Comparison of ENCODE assay signal across 13 cellular contexts in the genomic region with DNA sequence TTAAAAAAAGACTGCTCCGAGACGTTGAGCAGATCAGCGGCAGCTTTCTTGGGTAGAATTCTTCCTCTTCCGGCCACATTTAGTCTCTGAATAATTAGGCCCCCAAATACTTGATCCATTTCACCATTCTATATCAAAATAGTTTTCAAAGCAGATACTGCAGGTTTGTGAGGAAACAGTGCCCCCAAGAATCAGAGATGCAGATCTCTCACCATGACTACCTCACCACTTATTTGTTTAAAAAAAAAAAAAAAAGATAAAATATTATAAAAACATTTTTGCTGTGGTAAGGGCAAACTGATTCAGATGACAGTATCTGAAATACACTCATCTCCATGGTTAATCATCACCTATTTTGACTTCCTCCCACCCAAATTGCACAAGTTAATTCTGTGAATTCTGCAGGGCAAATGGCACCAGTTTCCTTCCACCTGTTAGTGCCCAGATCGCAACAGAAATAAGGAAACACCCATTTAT.
DNase-seq lines count a peak whose midpoint lies in the region; ATAC-seq and TF ChIP-seq lines count a peak whose summit lies in the region.
"Had no signal": no experiment of that assay in that cellular context is flagged by ENCODE, and none has a peak within 500 bp of the region (broad histone marks: within the 10 kb centered on the region; RNA-seq: fewer than 3 reads in every experiment).

No MANE protein-coding gene starts in this region.

- no peak overlapping the region for H3K9ac ChIP-seq in IMR-90 (ENCODE audit: low read depth, low read length)
- no peak overlapping the region for H3K9ac ChIP-seq in PC-3 (ENCODE audit: low read length)

- no peak overlapping the region for H2BK20ac ChIP-seq in IMR-90 (ENCODE audit: low read depth, low read length)

- no peak overlapping the region for H4K8ac ChIP-seq in IMR-90 (ENCODE audit: low read depth in 2 of 2, low read length in 2 of 2)

- H3K4me1 ChIP-seq in IMR-90 (ENCODE audit: control insufficient read depth, insufficient read depth, low read length) = peaks cover 13% of the 10 kb centered on the region
- peaks cover 26 to 98% (median 73%) of the 10 kb centered on the region in 6 donors for H3K4me1 ChIP-seq in spleen
- H3K4me1 ChIP-seq in PC-3 (ENCODE audit: insufficient read depth, low read length) = peaks cover 12% of the 10 kb centered on the region; the same call in 1 of the 2 replicates

- H3K4me1 Mint-ChIP-seq in activated naive CD8-positive, alpha-beta T cell treated with anti-CD3 and anti-CD28 coated beads for 36 hours = peaks cover 82% of the 10 kb centered on the region

- TF ChIP-seq POLR2A in IMR-90 (IDR thresholded peaks at IDR 0.05; ENCODE audit: low read depth, low read length) (no peak), spleen (IDR thresholded peaks at IDR 0.05) (no peak)

- in situ Hi-C loops in IMR-90 (cut with MboI; ENCODE audit: low sequenced_read_pairs) = no loop called here

- no peak for TF ChIP-seq CTCF in IMR-90 (conservative IDR thresholded peaks at IDR 0.05; ENCODE audit: low read depth, low read length)
- TF ChIP-seq CTCF in spleen (IDR thresholded peaks at IDR 0.05 in 8 of 11, conservative IDR thresholded peaks at IDR 0.05 in 3 of 11) = no peak
- no peak for TF ChIP-seq CTCF in PC-3 (conservative IDR thresholded peaks at IDR 0.05; ENCODE audit: low read depth, low read length)

- H3K56ac ChIP-seq in IMR-90 (ENCODE audit: extremely low read depth, insufficient read depth, low read length) = no peak overlapping the region

- H3K9me1 ChIP-seq in IMR-90 (ENCODE audit: insufficient read depth, low read length) = peaks cover 26% of the 10 kb centered on the region

- H3K79me2 ChIP-seq in PC-3 (ENCODE audit: low read length) = peaks cover 96% of the 10 kb centered on the region

- no peaks in the 10 kb centered on the region for H3K27me3 Mint-ChIP-seq in activated naive CD8-positive, alpha-beta T cell treated with anti-CD3 and anti-CD28 coated beads for 36 hours

- no peak overlapping the region for H2BK5ac ChIP-seq in IMR-90 (ENCODE audit: low read depth, low read length, poor library complexity, severe bottlenecking)

- H3K18ac ChIP-seq in IMR-90 (ENCODE audit: low read depth, low read length) = no peak overlapping the region

- no peak overlapping the region for H4K5ac ChIP-seq in IMR-90 (ENCODE audit: low read depth, low read length)

- no peak overlapping the region for H3K23ac ChIP-seq in IMR-90 (ENCODE audit: low read depth, low read length)

- peaks cover 3% of the 10 kb centered on the region; the same call in 1 of the 2 replicates for H3K9me3 ChIP-seq in IMR-90 (ENCODE audit: control insufficient read depth, insufficient read depth, low read length)
- H3K9me3 ChIP-seq in spleen = peaks cover 0 to 10% (median 4%) of the 10 kb centered on the region in 8 donors
- no peaks in the 10 kb centered on the region for H3K9me3 ChIP-seq in PC-3 (ENCODE audit: low read length)

- H2AK5ac ChIP-seq in IMR-90 (ENCODE audit: low read depth, low read length) = no peak overlapping the region

- H2BK120ac ChIP-seq in IMR-90 (ENCODE audit: low read depth, low read length) = no peak overlapping the region

- H3K4me3 ChIP-seq in IMR-90 (ENCODE audit: insufficient read depth, low read depth, low read length) = no peak overlapping the region
- peak overlapping the region in 1 of 8 donors; percentile 29 for H3K4me3 ChIP-seq in spleen
- no peak overlapping the region for H3K4me3 ChIP-seq in PC-3 (ENCODE audit: low read length)

- H3F3A ChIP-seq in PC-3 (ENCODE audit: low read length, unreplicated experiment) = no peaks in the 10 kb centered on the region

- ATAC-seq in IMR-90 (ENCODE audit: low read depth) (no peak), PC-3 (no peak)

- H2AK9ac ChIP-seq in IMR-90 (replicated peaks; ENCODE audit: low read depth, low read length, poor library complexity) = no peak overlapping the region

- H3K27ac ChIP-seq in IMR-90 (ENCODE audit: insufficient read depth, low read length) (no peak overlapping the region), spleen (peak overlapping the region; percentile 37 to 93 (median 77)), PC-3 (ENCODE audit: low read length) (no peak overlapping the region)
- H3K27ac ChIP-seq: WERI-Rb-1 had no signal

- H3K4me2 ChIP-seq in IMR-90 (ENCODE audit: low read depth, low read length) = no peak overlapping the region
- no peak overlapping the region for H3K4me2 ChIP-seq in PC-3 (ENCODE audit: low read length)

- H4K20me1 ChIP-seq in IMR-90 (ENCODE audit: insufficient read depth, low read length) (peaks cover 72% of the 10 kb centered on the region), PC-3 (ENCODE audit: low read length) (no peaks in the 10 kb centered on the region)

- H3K27ac Mint-ChIP-seq in activated naive CD8-positive, alpha-beta T cell treated with anti-CD3 and anti-CD28 coated beads for 36 hours = peak overlapping the region; percentile 89

- no peak overlapping the region for H4K91ac ChIP-seq in IMR-90 (ENCODE audit: insufficient read depth, low read depth, low read length)

- dilution Hi-C loops in IMR-90 (cut with HindIII; ENCODE audit: low sequenced_read_pairs, unreplicated experiment) = no loop called here

- H2AFZ ChIP-seq in IMR-90 (replicated peaks; ENCODE audit: low read length, poor library complexity) (no peak overlapping the region), PC-3 (ENCODE audit: low read length) (no peak overlapping the region)

- H3K9me2 ChIP-seq in PC-3 (replicated peaks; ENCODE audit: low read length) = no peaks in the 10 kb centered on the region

- H3K14ac ChIP-seq in IMR-90 (replicated peaks; ENCODE audit: low read depth, low read length) = no peak overlapping the region

- peaks cover 68% of the 10 kb centered on the region for H3K36me3 Mint-ChIP-seq in activated naive CD8-positive, alpha-beta T cell treated with anti-CD3 and anti-CD28 coated beads for 36 hours

- H3K36me3 ChIP-seq in IMR-90 (ENCODE audit: control insufficient read depth, insufficient read depth, low read length) (peaks cover 25% of the 10 kb centered on the region), spleen (peaks cover 0 to 31% (median 11%) of the 10 kb centered on the region in 6 donors), PC-3 (ENCODE audit: low read depth, low read length) (peaks cover 16% of the 10 kb centered on the region)
- H3K36me3 ChIP-seq: WERI-Rb-1 had no signal

- no TSS peak for BruUV-seq in IMR-90 (replicated peaks; lab: Mats Ljungman, UMichigan)
- BruUV-seq in PC-3 (replicated peaks; lab: Mats Ljungman, UMichigan) = no TSS peak

- peak overlapping the region; percentile 76 for H3K4me3 Mint-ChIP-seq in activated naive CD8-positive, alpha-beta T cell treated with anti-CD3 and anti-CD28 coated beads for 36 hours

- H2BK15ac ChIP-seq in IMR-90 (ENCODE audit: low read depth, low read length) = no peak overlapping the region

- CTCF ChIA-PET in IMR-90 (lab: Yijun Ruan, JAX) (interaction anchor here (1.0 kb wide), 1 partner anchor 19 kb away, joined by 3 read pairs; no protein-coding TSS in a partner anchor), PC-3 (lab: Charles Lee) (no interaction called here)

- no CpG with 5 or more reads among the region's 5 CpGs for WGBS in IMR-90 (ENCODE audit: extremely low coverage in 2 of 2, insufficient read length in 1 of 2), 2 experiments
- WGBS in spleen, 5 donors = 14 to 48% (median 29%) methylated on average over 5 of the region's 5 CpGs

- H3K4ac ChIP-seq in IMR-90 (ENCODE audit: low read depth, low read length) = no peak overlapping the region

- TF ChIP-seq RAD21 in IMR-90 (IDR thresholded peaks at IDR 0.05; ENCODE audit: low read length) = no peak

- no peaks in the 10 kb centered on the region for H3K27me3 ChIP-seq in IMR-90 (ENCODE audit: control insufficient read depth, insufficient read depth, low read length)
- H3K27me3 ChIP-seq in spleen (replicated peaks in 1 of 7) = no peaks in the 10 kb centered on the region
- H3K27me3 ChIP-seq in PC-3 (ENCODE audit: low read length) = no peaks in the 10 kb centered on the region

- peaks cover 11% of the 10 kb centered on the region for H3K9me3 Mint-ChIP-seq in activated naive CD8-positive, alpha-beta T cell treated with anti-CD3 and anti-CD28 coated beads for 36 hours

- POLR2A ChIA-PET in IMR-90 (lab: Charles Lee; ENCODE audit: unreplicated experiment) = no interaction called here
- POLR2A ChIA-PET in PC-3 (lab: Charles Lee; ENCODE audit: unreplicated experiment) = no interaction called here

- H3K79me1 ChIP-seq in IMR-90 (ENCODE audit: low read depth in 1 of 2, low read length in 2 of 2) = peaks cover 38 to 80% of the 10 kb centered on the region in 2 experiments

- peak; percentile 35 to 53 for DNase-seq in activated CD4-positive, alpha-beta T cell treated with anti-CD3 and anti-CD28 coated beads for 4 hours
- no peak for DNase-seq in activated CD4-positive, alpha-beta T cell treated with anti-CD3 and anti-CD28 coated beads for 1 hour
- DNase-seq in IMR-90 (no peak), spleen (no peak), NCI-H1694 treated with DMSO at 0.1 percent for 48 hours (lab: John Stamatoyannopoulos, UW) (no peak), PC-3 (no peak), DMS114 treated with DMSO at 0.1 percent for 48 hours (lab: John Stamatoyannopoulos, UW; ENCODE audit: unreplicated experiment) (no peak)
- no peak for DNase-seq in activated naive CD8-positive, alpha-beta T cell treated with anti-CD3 and anti-CD28 coated beads for 36 hours
- DNase-seq: cerebellar nuclear complex, hippocampal formation, NCI-H774, nucleus accumbens, WERI-Rb-1 had no signal

- intact Hi-C loops in IMR-90 (cut with micrococcal nuclease) = no loop called here
- intact Hi-C loops in spleen (cut with DNase I; ENCODE audit: low total_unique reads) = no loop called here
- intact Hi-C loops in PC-3 (cut with micrococcal nuclease) = no loop called here

TF ChIP-seq in IMR-90, 13 proteins besides CTCF, POLR2A, EP300 and RAD21:
- TF ChIP-seq CEBPB (IDR thresholded peaks at IDR 0.05; ENCODE audit: low read depth, low read length) (peak; percentile 48; the same call in 1 of the 2 replicates), RCOR1 (IDR thresholded peaks at IDR 0.05; ENCODE audit: insufficient replicate concordance, low read length) (no peak)

Comparison
In these comparisons a context has a peak if more than half of its experiments do, and no peak if none do; other contexts are left out.
1. DNase-seq: peak in activated CD4-positive, alpha-beta T cell treated with anti-CD3 and anti-CD28 coated beads for 4 hours (2 of 2); none in activated CD4-positive, alpha-beta T cell treated with anti-CD3 and anti-CD28 coated beads for 1 hour (single experiment), IMR-90 (single experiment), activated naive CD8-positive, alpha-beta T cell treated with anti-CD3 and anti-CD28 coated beads for 36 hours (single experiment), spleen (single experiment), NCI-H1694 treated with DMSO at 0.1 percent for 48 hours (single experiment), PC-3 (single experiment) and DMS114 treated with DMSO at 0.1 percent for 48 hours (single experiment).
2. H3K27ac ChIP-seq: peak in spleen (8 of 8); none in IMR-90 (single experiment) and PC-3 (single experiment).